In genomic region chr19:38527466-38528136, GRCh38 we compare ENCODE assay signal across 13 cellular contexts.
DNase-seq lines count a peak whose midpoint lies in the region; ATAC-seq and TF ChIP-seq lines count a peak whose summit lies in the region.
"Had no signal": no experiment of that assay in that cellular context is flagged by ENCODE, and none has a peak within 500 bp of the region (broad histone marks: within the 10 kb centered on the region; RNA-seq: fewer than 3 reads in every experiment).

No MANE protein-coding gene starts in this region.

- no peak overlapping the region for H3K27ac ChIP-seq in HCT116 (ENCODE audit: low read depth, low read length)
- H3K27ac ChIP-seq in substantia nigra (ENCODE audit: low read depth, low read length, poor library complexity, severe bottlenecking), result no peak overlapping the region
- no peak overlapping the region for H3K27ac ChIP-seq in caudate nucleus (ENCODE audit: low read depth, low read length)
- H3K27ac ChIP-seq: GM23248 had no signal

- no peak for TF ChIP-seq RAD21 in HCT116 (IDR thresholded peaks at IDR 0.05; ENCODE audit: low read depth)

- H3K4me3 ChIP-seq in HCT116 (replicated peaks in 1 of 2; ENCODE audit: low read depth in 1 of 2, low read length in 2 of 2), result no peak overlapping the region
- H3K4me3 ChIP-seq: GM23248 had no signal

- no peaks in the 10 kb centered on the region for H3K9me3 ChIP-seq in HCT116 (ENCODE audit: control insufficient read depth in 1 of 2, insufficient read depth in 1 of 2, low read depth in 1 of 2, low read length in 2 of 2)
- H3K9me3 ChIP-seq: Caco-2 had no signal

- TF ChIP-seq POLR2A in HCT116 (IDR thresholded peaks at IDR 0.05; ENCODE audit: borderline replicate concordance, extremely low read depth, insufficient read depth, insufficient read length), result no peak

- H3K9ac ChIP-seq in HCT116 (ENCODE audit: low read length), result no peak overlapping the region
- H3K9ac ChIP-seq: GM23248 had no signal

- H3K9me3 Mint-ChIP-seq in activated CD4-positive, alpha-beta T cell treated with anti-CD3 and anti-CD28 coated beads, Interleukin-2, amount 10 ng/mL, durations not matched to agents 24 days and 14 days, result no peaks in the 10 kb centered on the region
- H3K9me3 Mint-ChIP-seq in WTC11, result no peaks in the 10 kb centered on the region
- no peaks in the 10 kb centered on the region for H3K9me3 Mint-ChIP-seq in nephron progenitor cell

- no peak overlapping the region for H2AFZ ChIP-seq in HCT116 (ENCODE audit: low read depth, low read length, poor library complexity, severe bottlenecking)
- H2AFZ ChIP-seq: GM23248 had no signal

- intact Hi-C loops in activated CD4-positive, alpha-beta T cell treated with anti-CD3 and anti-CD28 coated beads, Interleukin-2, amount 10 ng/mL, durations not matched to agents 24 days and 14 days (cut with micrococcal nuclease), result no loop called here
- intact Hi-C loops in HCT116 (cut with micrococcal nuclease), result no loop called here

- ATAC-seq in HCT116 (peak; percentile 60), WTC11 (peak; percentile 93)

- peak overlapping the region; percentile 71 for H3K27ac Mint-ChIP-seq in activated CD4-positive, alpha-beta T cell treated with anti-CD3 and anti-CD28 coated beads, Interleukin-2, amount 10 ng/mL, durations not matched to agents 24 days and 14 days
- peak overlapping the region; percentile 49; the same call in 1 of the 2 replicates for H3K27ac Mint-ChIP-seq in WTC11
- no peak overlapping the region for H3K27ac Mint-ChIP-seq in nephron progenitor cell

- H3K4me1 Mint-ChIP-seq in activated CD4-positive, alpha-beta T cell treated with anti-CD3 and anti-CD28 coated beads, Interleukin-2, amount 10 ng/mL, durations not matched to agents 24 days and 14 days, result peaks cover 5% of the 10 kb centered on the region
- H3K4me1 Mint-ChIP-seq in WTC11 (0 out of 2 replicates have a peak, but pooled peaks cover 2% of the 10 kb centered on the region), nephron progenitor cell (peaks cover 13% of the 10 kb centered on the region)

- H3K27me3 ChIP-seq in HCT116 (ENCODE audit: insufficient read depth, low read length), result no peaks in the 10 kb centered on the region

- H4K20me1 ChIP-seq in HCT116 (ENCODE audit: insufficient read depth), result no peaks in the 10 kb centered on the region

- CTCF ChIA-PET in HCT116 (lab: Charles Lee) (no interaction called here), WTC11 (lab: Charles Lee) (no interaction called here)

- DNase-seq in activated CD4-positive, alpha-beta T cell treated with anti-CD3 and anti-CD28 coated beads, Interleukin-2, amount 10 ng/mL, durations not matched to agents 24 days and 14 days, result peak; percentile 71
- DNase-seq in activated CD4-positive, alpha-beta T cell treated with anti-CD3 and anti-CD28 coated beads, Interleukin-2, amount 50 U/mL, for 4 hours, result no peak
- DNase-seq in HCT116 (ENCODE audit: low read depth, low spot score) (no peak), WTC11 (ENCODE audit: low spot score) (peak; percentile 86), nephron progenitor cell (peak; percentile 30), substantia nigra (lab: John Stamatoyannopoulos, UW) (no peak), GDM1 (lab: John Stamatoyannopoulos, UW) (no peak), caudate nucleus (lab: John Stamatoyannopoulos, UW) (no peak)
- DNase-seq: ACHN; activated CD4-positive, CD25-positive, alpha-beta regulatory T cell treated with anti-CD3 and anti-CD28 coated beads, Interleukin-2, amount 50 U/mL, for 72 hours; Caco-2; GM23248; NCI-H1092 treated with DMSO at 0.1 percent for 48 hours had no signal

- H3K9me2 ChIP-seq in HCT116 (ENCODE audit: insufficient read depth), result no peaks in the 10 kb centered on the region

- H3K4me1 ChIP-seq in HCT116 (ENCODE audit: control insufficient read depth in 1 of 2, insufficient read depth in 2 of 2, low read length in 2 of 2), result no peaks in the 10 kb centered on the region
- H3K4me1 ChIP-seq: Caco-2 had no signal

- H3K36me3 Mint-ChIP-seq in activated CD4-positive, alpha-beta T cell treated with anti-CD3 and anti-CD28 coated beads, Interleukin-2, amount 10 ng/mL, durations not matched to agents 24 days and 14 days (ENCODE audit: low read depth), result no peaks in the 10 kb centered on the region
- H3K36me3 Mint-ChIP-seq in WTC11 (peaks cover 12% of the 10 kb centered on the region), nephron progenitor cell (ENCODE audit: low read depth) (no peaks in the 10 kb centered on the region)

- no TSS peak for BruUV-seq in HCT116 (replicated peaks; lab: Mats Ljungman, UMichigan)

- TF ChIP-seq CTCF in HCT116 (IDR thresholded peaks at IDR 0.05 in 2 of 3, conservative IDR thresholded peaks at IDR 0.05 in 1 of 3; ENCODE audit: borderline replicate concordance in 1 of 3, insufficient read depth in 1 of 3, low read depth in 2 of 3, low read length in 2 of 3) (no peak), WTC11 (IDR thresholded peaks at IDR 0.05) (no peak), nephron progenitor cell (IDR thresholded peaks at IDR 0.05) (no peak)

- no peaks in the 10 kb centered on the region for H3K79me2 ChIP-seq in HCT116 (ENCODE audit: insufficient read depth, low read length)

- no peaks in the 10 kb centered on the region for H3K27me3 Mint-ChIP-seq in activated CD4-positive, alpha-beta T cell treated with anti-CD3 and anti-CD28 coated beads, Interleukin-2, amount 10 ng/mL, durations not matched to agents 24 days and 14 days
- H3K27me3 Mint-ChIP-seq in WTC11 (ENCODE audit: low read depth) (no peaks in the 10 kb centered on the region), nephron progenitor cell (ENCODE audit: low read depth, poor library complexity) (peaks cover 4% of the 10 kb centered on the region)

- RAD21 ChIA-PET in HCT116 (lab: Charles Lee; ENCODE audit: low non-redundant PET in 1 of 2, low total read pairs in 2 of 2, uncharacterized antibody in 2 of 2, unreplicated experiment in 2 of 2), result no interaction called here

- H3K4me3 Mint-ChIP-seq in activated CD4-positive, alpha-beta T cell treated with anti-CD3 and anti-CD28 coated beads, Interleukin-2, amount 10 ng/mL, durations not matched to agents 24 days and 14 days, result no peak overlapping the region
- no peak overlapping the region for H3K4me3 Mint-ChIP-seq in WTC11
- H3K4me3 Mint-ChIP-seq in nephron progenitor cell, result no peak overlapping the region

- no peak overlapping the region for H3K4me2 ChIP-seq in HCT116 (ENCODE audit: low read length)

- H3K36me3 ChIP-seq in HCT116 (ENCODE audit: control insufficient read depth in 1 of 2, insufficient read depth in 2 of 2, low read length in 2 of 2), result no peaks in the 10 kb centered on the region

- POLR2A ChIA-PET in HCT116 (lab: Charles Lee), result no interaction called here
- POLR2A ChIA-PET in WTC11 (lab: Charles Lee), result no interaction called here

TF ChIP-seq in HCT116, 20 proteins besides CTCF, POLR2A, EP300 and RAD21:
- no peak for TF ChIP-seq REST (IDR thresholded peaks at IDR 0.05; ENCODE audit: low read depth)
- TF ChIP-seq CEBPB (IDR thresholded peaks at IDR 0.05; ENCODE audit: low read depth), result no peak
- no peak for TF ChIP-seq ELF1 (IDR thresholded peaks at IDR 0.05; ENCODE audit: borderline replicate concordance, low read depth)

TF ChIP-seq in WTC11, 78 proteins besides CTCF, POLR2A, EP300 and RAD21 (continues in another document):
- TF ChIP-seq TEAD1 (CRISPR knock-in tag; IDR thresholded peaks at IDR 0.05), result no peak
- TF ChIP-seq SP1 (CRISPR knock-in tag; conservative IDR thresholded peaks at IDR 0.05), result no peak
- TF ChIP-seq HMGA2 (CRISPR knock-in tag; IDR thresholded peaks at IDR 0.05), result no peak
- no peak for TF ChIP-seq ZNF232 (CRISPR knock-in tag; IDR thresholded peaks at IDR 0.05)
- TF ChIP-seq RELA (CRISPR knock-in tag; IDR thresholded peaks at IDR 0.05; ENCODE audit: borderline replicate concordance), result no peak
- TF ChIP-seq AR (CRISPR knock-in tag; IDR thresholded peaks at IDR 0.05), result no peak
- no peak for TF ChIP-seq ZNF671 (CRISPR knock-in tag; IDR thresholded peaks at IDR 0.05)
- no peak for TF ChIP-seq CREB1 (CRISPR knock-in tag; IDR thresholded peaks at IDR 0.05)
- no peak for TF ChIP-seq ZNF263 (CRISPR knock-in tag; IDR thresholded peaks at IDR 0.05; ENCODE audit: low read depth)
- no peak for TF ChIP-seq USF2 (CRISPR knock-in tag; IDR thresholded peaks at IDR 0.05)
- no peak for TF ChIP-seq NFE2L1 (CRISPR knock-in tag; IDR thresholded peaks at IDR 0.05)
- TF ChIP-seq ZNF121 (CRISPR knock-in tag; IDR thresholded peaks at IDR 0.05), result no peak

Comparison
In these comparisons a context has a peak if more than half of its experiments do, and no peak if none do; other contexts are left out.
1. DNase-seq: peak in activated CD4-positive, alpha-beta T cell treated with anti-CD3 and anti-CD28 coated beads, Interleukin-2, amount 10 ng/mL, durations not matched to agents 24 days and 14 days (single experiment), WTC11 (single experiment) and nephron progenitor cell (single experiment); none in activated CD4-positive, alpha-beta T cell treated with anti-CD3 and anti-CD28 coated beads, Interleukin-2, amount 50 U/mL, for 4 hours (0 of 2), HCT116 (single experiment), substantia nigra (0 of 49), GDM1 (single experiment) and caudate nucleus (0 of 61).